Comparison of ENCODE assay signal across 8 cellular contexts in the genomic region with DNA sequence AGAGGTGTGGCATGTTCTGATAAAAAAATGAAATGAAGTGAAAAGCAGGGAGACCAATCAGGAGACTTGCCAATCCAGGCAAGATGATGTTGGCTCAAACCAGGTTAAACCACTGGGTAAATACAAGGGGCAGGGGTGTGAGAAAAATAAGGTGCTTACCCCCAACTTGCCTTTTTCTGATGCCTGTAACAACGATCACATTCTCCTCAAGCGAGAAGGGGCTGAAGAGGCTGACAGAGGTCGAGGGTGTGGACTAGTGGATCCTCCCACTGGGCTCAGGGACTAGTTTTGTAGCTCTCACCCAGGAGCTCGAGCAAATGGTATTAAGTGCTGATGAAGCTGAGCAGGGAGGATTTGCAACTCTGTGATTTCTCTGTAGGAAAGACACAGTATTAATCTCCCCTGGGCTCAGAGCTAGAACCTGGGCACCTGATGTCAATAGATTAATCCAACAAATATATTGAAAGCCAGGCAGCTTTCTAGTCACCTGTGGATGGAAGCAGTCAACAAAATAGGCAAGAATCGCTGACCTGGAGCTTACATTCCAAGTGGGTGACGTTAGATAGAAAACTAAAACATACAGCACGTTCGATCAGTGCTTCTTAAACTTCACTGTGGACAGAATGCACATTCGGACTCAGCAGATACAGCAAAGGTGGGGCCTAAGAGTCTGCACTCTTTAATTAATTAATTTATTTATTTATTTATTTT. TPM values are rescaled to one million over a fixed set of nuclear protein-coding genes. Genes with fewer than 3 reads are reported as not detected.
DNase-seq lines count a peak whose midpoint lies in the region; ATAC-seq and TF ChIP-seq lines count a peak whose summit lies in the region.

No MANE protein-coding gene starts in this region.

- no peak for ATAC-seq in stimulated activated naive CD8-positive, alpha-beta T cell treated with anti-CD3 and anti-CD28 coated beads, Interleukin-15, Interleukin-2, amounts not matched to agents 100 U/mL and 50 U/mL, for 24 hours
- ATAC-seq in GM21717 (IDR thresholded peaks at IDR 0.05; ENCODE audit: unreplicated experiment), result no peak

- H3K4me1 ChIP-seq in mucosa of stomach (ENCODE audit: control insufficient read depth, insufficient read depth, low read length), result peaks cover 12% of the 10 kb centered on the region
- H3K4me1 ChIP-seq in vagina, result peaks cover 7% of the 10 kb centered on the region

- H3K9me3 ChIP-seq in mucosa of stomach (ENCODE audit: control insufficient read depth, low read length) (no peaks in the 10 kb centered on the region), vagina (no peaks in the 10 kb centered on the region)

- peak overlapping the region; percentile 23 for H3K9ac ChIP-seq in mucosa of stomach (ENCODE audit: low read length)

- H3K9me3 Mint-ChIP-seq in stimulated activated naive CD8-positive, alpha-beta T cell treated with anti-CD3 and anti-CD28 coated beads, Interleukin-15, Interleukin-2, amounts not matched to agents 100 ng/mL and 50 ng/mL, for 24 hours, result no peaks in the 10 kb centered on the region

- intact Hi-C loops in vagina (cut with DNase I), result no loop called here

- H3K36me3 ChIP-seq in mucosa of stomach (ENCODE audit: control insufficient read depth, insufficient read depth, low read length) (no peaks in the 10 kb centered on the region), vagina (no peaks in the 10 kb centered on the region)

- H3K27ac ChIP-seq in adipose tissue (ENCODE audit: low read depth, low read length) (peak overlapping the region; percentile 0), vagina (peak overlapping the region; percentile 66)

- H3K27me3 ChIP-seq in mucosa of stomach (ENCODE audit: control insufficient read depth, insufficient read depth, low read length) (no peaks in the 10 kb centered on the region), vagina (no peaks in the 10 kb centered on the region)

- H3K4me3 ChIP-seq in mucosa of stomach (ENCODE audit: low read length) (no peak overlapping the region), vagina (peak overlapping the region in 1 of 2 donors; percentile 2)

- DNase-seq in stimulated activated naive CD8-positive, alpha-beta T cell treated with anti-CD3 and anti-CD28 coated beads, Interleukin-15, Interleukin-2, amounts not matched to agents 100 U/mL and 50 U/mL, for 24 hours, result no peak
- DNase-seq in vagina (ENCODE audit: extremely low spot score in 2 of 2), result no peak
- DNase-seq in NK-92 (lab: John Stamatoyannopoulos, UW; ENCODE audit: unreplicated experiment), result no peak
- DNase-seq in activated CD4-positive, CD25-positive, alpha-beta regulatory T cell (lab: John Stamatoyannopoulos, UW), result no peak

- peak overlapping the region; percentile 66 for H3K27ac Mint-ChIP-seq in stimulated activated naive CD8-positive, alpha-beta T cell treated with anti-CD3 and anti-CD28 coated beads, Interleukin-15, Interleukin-2, amounts not matched to agents 100 ng/mL and 50 ng/mL, for 24 hours

- no peak for TF ChIP-seq POLR2A in vagina (IDR thresholded peaks at IDR 0.05)

- no peak for TF ChIP-seq CTCF in vagina (IDR thresholded peaks at IDR 0.05)

- H3K36me3 Mint-ChIP-seq in stimulated activated naive CD8-positive, alpha-beta T cell treated with anti-CD3 and anti-CD28 coated beads, Interleukin-15, Interleukin-2, amounts not matched to agents 100 ng/mL and 50 ng/mL, for 24 hours (ENCODE audit: low read depth), result no peaks in the 10 kb centered on the region

- H3K4me1 Mint-ChIP-seq in stimulated activated naive CD8-positive, alpha-beta T cell treated with anti-CD3 and anti-CD28 coated beads, Interleukin-15, Interleukin-2, amounts not matched to agents 100 ng/mL and 50 ng/mL, for 24 hours (ENCODE audit: low read depth), result peaks cover 18% of the 10 kb centered on the region

- no peaks in the 10 kb centered on the region for H3K27me3 Mint-ChIP-seq in stimulated activated naive CD8-positive, alpha-beta T cell treated with anti-CD3 and anti-CD28 coated beads, Interleukin-15, Interleukin-2, amounts not matched to agents 100 ng/mL and 50 ng/mL, for 24 hours

- peak overlapping the region; percentile 35 for H3K4me3 Mint-ChIP-seq in stimulated activated naive CD8-positive, alpha-beta T cell treated with anti-CD3 and anti-CD28 coated beads, Interleukin-15, Interleukin-2, amounts not matched to agents 100 ng/mL and 50 ng/mL, for 24 hours

- 35 to 61% (median 61%) methylated on average over 9 of the region's 9 CpGs for WGBS in adipose tissue, 3 donors

RNA-seq across cellular contexts. Expression of gene EAPP, which starts 15.2 kb away (rescaled TPM):
- polyA plus RNA-seq in adipose tissue, result 10 to 100 TPM; 16.5 to 46.4 (median 24.3) TPM
- 28.0 TPM for total RNA-seq in vagina
